Comparison of ENCODE assay signal across 18 cellular contexts in genomic region chr7:9124320-9124719, GRCh38.
DNase-seq lines count a peak whose midpoint lies in the region; ATAC-seq and TF ChIP-seq lines count a peak whose summit lies in the region.
"Had no signal": no experiment of that assay in that cellular context is flagged by ENCODE, and none has a peak within 500 bp of the region (broad histone marks: within the 10 kb centered on the region; RNA-seq: fewer than 3 reads in every experiment).

No MANE protein-coding gene starts in this region.

- H3K27ac ChIP-seq in A673 (ENCODE audit: low read depth, low read length, poor library complexity, severe bottlenecking): no peak overlapping the region
- H3K27ac ChIP-seq: BLaER1 treated with 17β-estradiol and CSF1 and Interleukin-3, amounts not matched to agents 10 nM and 100 nM had no signal

- no peak for TF ChIP-seq CTCF in A673 (conservative IDR thresholded peaks at IDR 0.05; ENCODE audit: low read depth, low read length)

- no peaks in the 10 kb centered on the region for H3K4me1 ChIP-seq in A673 (ENCODE audit: insufficient read depth, low read length, poor library complexity, severe bottlenecking)

- H3K9me3 ChIP-seq in A673 (ENCODE audit: low read depth, low read length, poor library complexity, severe bottlenecking): no peaks in the 10 kb centered on the region
- H3K9me3 ChIP-seq: BLaER1 treated with 17β-estradiol and CSF1 and Interleukin-3, amounts not matched to agents 10 nM and 100 nM had no signal

- peak in 2 of 3 experiments; percentile 19 to 59 for DNase-seq in NCI-H1417 (lab: John Stamatoyannopoulos, UW)
- DNase-seq in NCI-H1417 treated with DMSO at 0.1 percent for 48 hours (lab: John Stamatoyannopoulos, UW): no peak
- peak; percentile 50 for DNase-seq in NCI-H69 (lab: John Stamatoyannopoulos, UW)
- no peak for DNase-seq in A673 (ENCODE audit: low spot score)
- DNase-seq: 8988T; Calu3; CD8-positive, alpha-beta T cell; DMS79 treated with DMSO at 0.1 percent for 48 hours; GF-D8; GOT3; H7; HFFc6 had no signal

- CTCF ChIA-PET in A673 (lab: Charles Lee): no interaction called here

- no peak overlapping the region for H3K4me3 ChIP-seq in A673 (ENCODE audit: low read depth, low read length, poor library complexity, severe bottlenecking)
- H3K4me3 ChIP-seq: BLaER1 treated with 17β-estradiol and CSF1 and Interleukin-3, amounts not matched to agents 10 nM and 100 nM had no signal

- BruUV-seq in A673 (replicated peaks; lab: Mats Ljungman, UMichigan): no TSS peak

- H3K36me3 ChIP-seq in A673 (ENCODE audit: insufficient read depth, low read length, poor library complexity, severe bottlenecking): no peaks in the 10 kb centered on the region
- H3K36me3 ChIP-seq: BLaER1 treated with 17β-estradiol and CSF1 and Interleukin-3, amounts not matched to agents 10 nM and 100 nM had no signal

- intact Hi-C loops in A673 (cut with micrococcal nuclease; ENCODE audit: unreplicated experiment): no loop called here

- ATAC-seq in SK-N-SH treated with all-trans-retinoic acid at 6 μM for 48 hours (no peak), HG02798 (IDR thresholded peaks at IDR 0.05; ENCODE audit: poor library complexity, unreplicated experiment) (no peak), GM21786 (IDR thresholded peaks at IDR 0.05; ENCODE audit: unreplicated experiment) (no peak)
- ATAC-seq: CD8-positive, alpha-beta T cell; HCT116; HepG2 had no signal

- POLR2A ChIA-PET in A673 (lab: Charles Lee; ENCODE audit: low non-redundant PET): no interaction called here

- no peaks in the 10 kb centered on the region for H3K27me3 ChIP-seq in A673 (replicated peaks; ENCODE audit: insufficient read depth, low read depth, low read length, poor library complexity)
- H3K27me3 ChIP-seq: BLaER1 treated with 17β-estradiol and CSF1 and Interleukin-3, amounts not matched to agents 10 nM and 100 nM had no signal

TF ChIP-seq in SK-N-SH treated with all-trans-retinoic acid at 6 μM for 48 hours, 23 proteins besides CTCF, POLR2A, EP300 and RAD21:
- TF ChIP-seq ISL1 (CRISPR knock-in tag; IDR thresholded peaks at IDR 0.05): peak; percentile 70
- peak; percentile 38 for TF ChIP-seq TCF4 (CRISPR knock-in tag; IDR thresholded peaks at IDR 0.05; ENCODE audit: borderline replicate concordance)
- TF ChIP-seq GLIS3 (CRISPR knock-in tag; IDR thresholded peaks at IDR 0.05): no peak
- TF ChIP-seq TSHZ2 (CRISPR knock-in tag; IDR thresholded peaks at IDR 0.05): peak; percentile 28; the same call in 1 of the 2 replicates
- TF ChIP-seq POU6F1 (CRISPR knock-in tag; IDR thresholded peaks at IDR 0.05; ENCODE audit: borderline replicate concordance, low read depth): no peak
- TF ChIP-seq CSRNP3 (CRISPR knock-in tag; IDR thresholded peaks at IDR 0.05): no peak
- no peak for TF ChIP-seq RARB (CRISPR knock-in tag; IDR thresholded peaks at IDR 0.05)
TF ChIP-seq in SK-N-SH treated with all-trans-retinoic acid at 6 μM for 48 hours: peak in this region for 3.

Comparison
In these comparisons a context has a peak if more than half of its experiments do, and no peak if none do; other contexts are left out.
1. DNase-seq: peak in NCI-H1417 (2 of 3) and NCI-H69 (single experiment); none in NCI-H1417 treated with DMSO at 0.1 percent for 48 hours (single experiment) and A673 (single experiment).